10 cellular contexts compared by ENCODE assay signal in the genomic region with DNA sequence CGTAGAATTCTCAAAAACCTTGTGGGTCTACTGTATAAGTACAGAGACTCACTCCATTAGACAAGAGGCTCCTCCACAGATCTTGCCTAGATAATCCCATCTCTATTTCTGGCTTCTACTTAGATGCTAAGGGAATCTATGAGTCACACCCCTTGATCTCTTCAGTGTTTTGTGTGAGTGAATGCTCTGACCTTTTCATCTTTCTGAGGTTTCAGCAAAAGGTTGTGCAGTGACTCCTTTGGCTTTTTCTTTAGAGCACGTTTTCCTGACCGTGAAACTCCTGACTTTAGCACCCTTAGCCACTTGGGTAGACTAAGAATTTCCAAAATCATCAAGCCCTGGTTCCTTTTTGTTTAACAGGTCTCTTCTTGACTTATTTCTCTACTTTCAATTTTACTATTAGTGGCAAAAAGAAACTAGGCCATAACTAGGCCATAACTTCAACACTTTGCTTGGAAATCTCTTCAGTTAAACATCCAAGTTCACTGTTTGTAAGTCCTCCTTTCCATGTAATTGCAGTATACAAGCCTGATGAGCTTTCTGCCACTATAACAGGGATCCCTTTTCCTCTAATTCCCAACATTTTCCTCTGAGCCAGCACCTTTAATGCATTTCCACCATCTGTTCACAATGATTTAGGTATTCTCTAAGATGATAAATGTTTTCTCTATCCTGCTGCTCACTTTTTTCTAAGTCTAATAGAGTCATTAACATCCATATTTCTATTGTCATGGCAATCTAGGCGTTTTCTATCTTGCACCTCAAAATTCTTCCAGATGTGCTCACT. TPM values are rescaled to one million over a fixed set of nuclear protein-coding genes. Genes with fewer than 3 reads are reported as not detected.
DNase-seq lines count a peak whose midpoint lies in the region; ATAC-seq lines count a peak whose summit lies in the region.
"Had no signal": no experiment of that assay in that cellular context is flagged by ENCODE, and none has a peak within 500 bp of the region (broad histone marks: within the 10 kb centered on the region; RNA-seq: fewer than 3 reads in every experiment).

No MANE protein-coding gene starts in this region.

- no peaks in the 10 kb centered on the region for H3K27me3 ChIP-seq in GM23248 (replicated peaks; ENCODE audit: insufficient read depth)
- no peaks in the 10 kb centered on the region for H3K27me3 ChIP-seq in mesenchymal stem cell (ENCODE audit: control insufficient read depth in 1 of 2, insufficient read depth in 1 of 2, low read length in 2 of 2)
- no peaks in the 10 kb centered on the region for H3K27me3 ChIP-seq in neuronal stem cell (ENCODE audit: control insufficient read depth in 3 of 3, insufficient read depth in 3 of 3, low read depth in 1 of 3, low read length in 3 of 3)
- H3K27me3 ChIP-seq: uterus had no signal

- H4K91ac ChIP-seq in mesenchymal stem cell (ENCODE audit: low read length) (no peak overlapping the region), neuronal stem cell (ENCODE audit: low read depth, low read length, poor library complexity) (no peak overlapping the region)

- peak; percentile 64 for ATAC-seq in GM18502 (IDR thresholded peaks at IDR 0.05; ENCODE audit: poor library complexity, unreplicated experiment)

- peaks cover 3% of the 10 kb centered on the region for H3K9me3 Mint-ChIP-seq in T-helper 2 cell treated with Interferon-gamma antibody and Interleukin-4, amounts not matched to agents 5 μg/mL and 100 μg/mL, for 36 hours

- WGBS in GM23248 (ENCODE audit: low coverage in 1 of 2, low lambda C conversion rate in 2 of 2, missing lambda C conversion rate in 2 of 2), 2 experiments, result 74 to 80% methylated on average over 4 of the region's 4 CpGs
- WGBS in mesenchymal stem cell, result 64% methylated on average over 4 of the region's 4 CpGs
- WGBS in neuronal stem cell (ENCODE audit: extremely low coverage in 2 of 2, insufficient read length in 2 of 2, insufficient replicate concordance in 1 of 2), 2 donors, result no CpG with 5 or more reads among the region's 4 CpGs

- H3K27me3 Mint-ChIP-seq in T-helper 2 cell treated with Interferon-gamma antibody and Interleukin-4, amounts not matched to agents 5 μg/mL and 100 μg/mL, for 36 hours (ENCODE audit: low read depth), result no peaks in the 10 kb centered on the region

- H3K9me2 ChIP-seq in GM23248 (ENCODE audit: insufficient read depth), result no peaks in the 10 kb centered on the region

- peak overlapping the region; percentile 49 for H3K27ac ChIP-seq in GM23248
- H3K27ac ChIP-seq in mesenchymal stem cell (ENCODE audit: low read length, poor library complexity, severe bottlenecking), result no peak overlapping the region
- H3K27ac ChIP-seq in neuronal stem cell (replicated peaks; ENCODE audit: low read length), result no peak overlapping the region
- H3K27ac ChIP-seq: uterus had no signal

- peaks cover 8% of the 10 kb centered on the region; the same call in 1 of the 2 replicates for H3K36me3 ChIP-seq in GM23248 (ENCODE audit: low read depth)
- peaks cover 5 to 30% of the 10 kb centered on the region in 2 experiments for H3K36me3 ChIP-seq in mesenchymal stem cell (ENCODE audit: control insufficient read depth in 1 of 2, insufficient read depth in 2 of 2, low read depth in 1 of 2, low read length in 2 of 2)
- peaks cover 8 to 84% of the 10 kb centered on the region in 2 donors for H3K36me3 ChIP-seq in neuronal stem cell (replicated peaks in 1 of 2; ENCODE audit: control insufficient read depth in 2 of 2, insufficient read depth in 2 of 2, low read length in 2 of 2)
- H3K36me3 ChIP-seq: uterus had no signal

- no peak overlapping the region for H3K23ac ChIP-seq in mesenchymal stem cell (ENCODE audit: low read length in 2 of 2)
- no peak overlapping the region for H3K23ac ChIP-seq in neuronal stem cell (ENCODE audit: low read depth, low read length, poor library complexity)

- H3K4me3 ChIP-seq in GM23248 (no peak overlapping the region), mesenchymal stem cell (ENCODE audit: insufficient read depth in 1 of 2, low read depth in 1 of 2, low read length in 2 of 2) (no peak overlapping the region), neuronal stem cell (ENCODE audit: low read length in 2 of 2) (no peak overlapping the region)
- H3K4me3 ChIP-seq: uterus had no signal

- no peak overlapping the region for H2AFZ ChIP-seq in GM23248
- H2AFZ ChIP-seq in mesenchymal stem cell (ENCODE audit: low read depth, low read length), result no peak overlapping the region
- no peak overlapping the region for H2AFZ ChIP-seq in neuronal stem cell (ENCODE audit: low read length)

- H3K4me1 ChIP-seq in GM23248 (ENCODE audit: insufficient read depth), result peaks cover 6% of the 10 kb centered on the region
- H3K4me1 ChIP-seq in mesenchymal stem cell (ENCODE audit: control insufficient read depth, insufficient read depth, low read depth, low read length), result no peaks in the 10 kb centered on the region
- no peaks in the 10 kb centered on the region for H3K4me1 ChIP-seq in neuronal stem cell (ENCODE audit: control insufficient read depth in 2 of 2, insufficient read depth in 1 of 2, low read depth in 1 of 2, low read length in 2 of 2)
- H3K4me1 ChIP-seq: uterus had no signal

- no peak overlapping the region for H4K8ac ChIP-seq in mesenchymal stem cell (ENCODE audit: low read length)
- no peak overlapping the region for H4K8ac ChIP-seq in neuronal stem cell (ENCODE audit: low read depth, low read length)

- no peak overlapping the region for H2BK5ac ChIP-seq in mesenchymal stem cell (ENCODE audit: low read depth, low read length, poor library complexity, severe bottlenecking)
- H2BK5ac ChIP-seq in neuronal stem cell (ENCODE audit: low read length), result no peak overlapping the region

- peak overlapping the region; percentile 24 for H3K4me3 Mint-ChIP-seq in T-helper 2 cell treated with Interferon-gamma antibody and Interleukin-4, amounts not matched to agents 5 μg/mL and 100 μg/mL, for 36 hours

- H3K4me2 ChIP-seq in GM23248 (ENCODE audit: unreplicated experiment) (no peak overlapping the region), mesenchymal stem cell (ENCODE audit: low read length, poor library complexity, severe bottlenecking) (no peak overlapping the region), neuronal stem cell (ENCODE audit: insufficient read depth, low read length, poor library complexity, severe bottlenecking) (no peak overlapping the region)

- H2BK15ac ChIP-seq in mesenchymal stem cell (ENCODE audit: low read depth, poor library complexity, severe bottlenecking), result no peak overlapping the region
- H2BK15ac ChIP-seq in neuronal stem cell (ENCODE audit: low read length), result no peak overlapping the region

- no peaks in the 10 kb centered on the region for H4K20me1 ChIP-seq in GM23248 (ENCODE audit: insufficient read depth)

- in situ Hi-C loops in GM23248 (cut with MboI), result no loop called here

- H2AK5ac ChIP-seq in mesenchymal stem cell (ENCODE audit: low read length, severe bottlenecking), result no peak overlapping the region
- no peak overlapping the region for H2AK5ac ChIP-seq in neuronal stem cell (ENCODE audit: low read depth, low read length)

- no peak overlapping the region for H3K14ac ChIP-seq in mesenchymal stem cell (ENCODE audit: low read length in 2 of 2)
- no peak overlapping the region for H3K14ac ChIP-seq in neuronal stem cell (ENCODE audit: low read length)

- peak overlapping the region; percentile 52 for H3K27ac Mint-ChIP-seq in T-helper 2 cell treated with Interferon-gamma antibody and Interleukin-4, amounts not matched to agents 5 μg/mL and 100 μg/mL, for 36 hours

- H3K79me1 ChIP-seq in mesenchymal stem cell (replicated peaks; ENCODE audit: low read length, poor library complexity, severe bottlenecking), result peaks cover 5% of the 10 kb centered on the region
- H3K79me1 ChIP-seq in neuronal stem cell (ENCODE audit: low read depth, low read length), result no peaks in the 10 kb centered on the region

- no peaks in the 10 kb centered on the region for H3K79me2 ChIP-seq in GM23248 (ENCODE audit: insufficient read depth)

- H2BK120ac ChIP-seq in mesenchymal stem cell (ENCODE audit: low read depth, low read length), result no peak overlapping the region
- no peak overlapping the region for H2BK120ac ChIP-seq in neuronal stem cell (ENCODE audit: low read depth, low read length)

- peaks cover 17% of the 10 kb centered on the region for H3K4me1 Mint-ChIP-seq in T-helper 2 cell treated with Interferon-gamma antibody and Interleukin-4, amounts not matched to agents 5 μg/mL and 100 μg/mL, for 36 hours (ENCODE audit: low read depth)

- H3K18ac ChIP-seq in mesenchymal stem cell (ENCODE audit: low read depth in 1 of 2, low read length in 2 of 2), result no peak overlapping the region
- no peak overlapping the region for H3K18ac ChIP-seq in neuronal stem cell (ENCODE audit: low read length)

- H3K9ac ChIP-seq in GM23248 (0 out of 2 replicates have a peak overlapping the region, but pooled peaks have one; percentile 8), mesenchymal stem cell (ENCODE audit: low read length) (no peak overlapping the region), neuronal stem cell (ENCODE audit: low read depth, low read length, poor library complexity) (no peak overlapping the region)

- no peaks in the 10 kb centered on the region for H3K9me3 ChIP-seq in GM23248 (ENCODE audit: low read depth)
- no peaks in the 10 kb centered on the region for H3K9me3 ChIP-seq in mesenchymal stem cell (ENCODE audit: control insufficient read depth, low read length)
- H3K9me3 ChIP-seq in neuronal stem cell (replicated peaks in 1 of 2; ENCODE audit: control insufficient read depth in 2 of 2, insufficient read depth in 1 of 2, low read depth in 1 of 2, low read length in 2 of 2), result peaks cover 0 to 40% of the 10 kb centered on the region in 2 donors
- H3K9me3 ChIP-seq: uterus had no signal

- H3K4ac ChIP-seq in mesenchymal stem cell (ENCODE audit: low read depth in 1 of 2, low read length in 2 of 2) (no peak overlapping the region), neuronal stem cell (ENCODE audit: low read length) (no peak overlapping the region)

- H3F3A ChIP-seq in GM23248 (ENCODE audit: insufficient read depth), result peaks cover 21% of the 10 kb centered on the region

- peaks cover 31% of the 10 kb centered on the region for H3K36me3 Mint-ChIP-seq in T-helper 2 cell treated with Interferon-gamma antibody and Interleukin-4, amounts not matched to agents 5 μg/mL and 100 μg/mL, for 36 hours (ENCODE audit: low read depth)

- peak; percentile 85 for DNase-seq in GM23248
- DNase-seq in T-helper 2 cell treated with Interferon-gamma antibody and Interleukin-4, amounts not matched to agents 5 μg/mL and 100 μg/mL, for 36 hours (ENCODE audit: low spot score), result peak; percentile 58
- peak; percentile 92 for DNase-seq in mesenchymal stem cell
- no peak for DNase-seq in NCI-H1417 treated with DMSO at 0.1 percent for 48 hours (lab: John Stamatoyannopoulos, UW)
- no peak for DNase-seq in neuronal stem cell (ENCODE audit: low spot score)
- DNase-seq in NCI-H2029 (lab: John Stamatoyannopoulos, UW), result no peak
- DNase-seq: activated CD8-positive, alpha-beta memory T cell treated with anti-CD3 and anti-CD28 coated beads, Interleukin-2, amount 50 U/mL, for 4 hours; uterus had no signal

- H2BK12ac ChIP-seq in mesenchymal stem cell (ENCODE audit: low read length in 2 of 2), result no peak overlapping the region
- no peak overlapping the region for H2BK12ac ChIP-seq in neuronal stem cell (ENCODE audit: low read length)

RNA-seq across cellular contexts. Expression of gene COPG2, which starts 19.4 kb away (rescaled TPM):
- 29.7 and 35.2 TPM in 2 replicates for total RNA-seq in GM23248 (2014; rRNA removed; shearing (Covaris generic))
- polyA plus RNA-seq in GM23248 (2016; fragmentation: Nextera tagmentation; extraction: Ambion mirVana), result 3.4 and 3.5 TPM in 2 replicates
- 19.9 TPM for polyA plus RNA-seq in mesenchymal stem cell (2013, experiment 1 of 2)
- 19.5 TPM for polyA plus RNA-seq in mesenchymal stem cell (2013, experiment 2 of 2)
- 45.9 TPM for polyA plus RNA-seq in neuronal stem cell (2013, experiment 1 of 2)
- polyA plus RNA-seq in neuronal stem cell (2013, experiment 2 of 2), result 44.5 TPM

RNA-seq across cellular contexts. Expression of gene TSGA13, which starts 37.1 kb away (rescaled TPM):
- not detected in 2 replicates for total RNA-seq in GM23248 (2014; rRNA removed; shearing (Covaris generic))
- polyA plus RNA-seq in GM23248 (2016; fragmentation: Nextera tagmentation; extraction: Ambion mirVana), result not detected in 2 replicates
- polyA plus RNA-seq in mesenchymal stem cell (2013, experiment 1 of 2), result not detected
- not detected for polyA plus RNA-seq in mesenchymal stem cell (2013, experiment 2 of 2)
- not detected for polyA plus RNA-seq in neuronal stem cell (2013, experiment 1 of 2)
- polyA plus RNA-seq in neuronal stem cell (2013, experiment 2 of 2), result not detected
- total RNA-seq: glomerular endothelial cell had no signal

Comparison
In these comparisons a context has a peak if more than half of its experiments do, and no peak if none do; other contexts are left out.
1. DNase-seq: peak in GM23248 (single experiment), T-helper 2 cell treated with Interferon-gamma antibody and Interleukin-4, amounts not matched to agents 5 μg/mL and 100 μg/mL, for 36 hours (single experiment) and mesenchymal stem cell (single experiment); none in NCI-H1417 treated with DMSO at 0.1 percent for 48 hours (single experiment), neuronal stem cell (single experiment) and NCI-H2029 (single experiment).